1 cellular context compared by ENCODE assay signal in the genomic region with DNA sequence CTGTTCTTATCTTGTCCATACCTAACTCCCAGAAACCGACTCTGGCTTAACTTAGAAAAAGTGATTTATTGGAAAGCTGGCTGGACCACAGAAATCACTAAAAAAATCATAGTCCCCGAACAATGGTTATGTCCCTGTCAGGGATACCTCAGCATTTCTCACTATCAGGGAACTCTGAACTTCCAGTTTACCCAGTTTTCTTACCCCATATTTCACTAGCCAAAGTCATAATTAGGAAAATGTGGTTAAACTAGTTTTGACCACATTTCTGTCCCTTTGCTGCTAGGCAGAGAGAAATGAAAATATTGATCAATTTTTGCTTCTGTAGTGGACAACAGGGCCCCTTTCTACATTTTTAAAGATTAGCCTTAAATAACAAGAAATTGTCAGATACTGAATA.
TF ChIP-seq lines count a peak whose summit lies in the region.

No MANE protein-coding gene starts in this region.

TF ChIP-seq in HCT116, 20 proteins besides CTCF, POLR2A, EP300 and RAD21:
- TF ChIP-seq, protein P1, sequence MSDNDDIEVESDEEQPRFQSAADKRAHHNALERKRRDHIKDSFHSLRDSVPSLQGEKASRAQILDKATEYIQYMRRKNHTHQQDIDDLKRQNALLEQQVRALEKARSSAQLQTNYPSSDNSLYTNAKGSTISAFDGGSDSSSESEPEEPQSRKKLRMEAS (IDR thresholded peaks at IDR 0.05) = no peak
- no peak for TF ChIP-seq EZH2 (IDR thresholded peaks at IDR 0.05)
- no peak for TF ChIP-seq EZH2phosphoT487 (IDR thresholded peaks at IDR 0.05; ENCODE audit: borderline replicate concordance)
- TF ChIP-seq, protein P2, sequence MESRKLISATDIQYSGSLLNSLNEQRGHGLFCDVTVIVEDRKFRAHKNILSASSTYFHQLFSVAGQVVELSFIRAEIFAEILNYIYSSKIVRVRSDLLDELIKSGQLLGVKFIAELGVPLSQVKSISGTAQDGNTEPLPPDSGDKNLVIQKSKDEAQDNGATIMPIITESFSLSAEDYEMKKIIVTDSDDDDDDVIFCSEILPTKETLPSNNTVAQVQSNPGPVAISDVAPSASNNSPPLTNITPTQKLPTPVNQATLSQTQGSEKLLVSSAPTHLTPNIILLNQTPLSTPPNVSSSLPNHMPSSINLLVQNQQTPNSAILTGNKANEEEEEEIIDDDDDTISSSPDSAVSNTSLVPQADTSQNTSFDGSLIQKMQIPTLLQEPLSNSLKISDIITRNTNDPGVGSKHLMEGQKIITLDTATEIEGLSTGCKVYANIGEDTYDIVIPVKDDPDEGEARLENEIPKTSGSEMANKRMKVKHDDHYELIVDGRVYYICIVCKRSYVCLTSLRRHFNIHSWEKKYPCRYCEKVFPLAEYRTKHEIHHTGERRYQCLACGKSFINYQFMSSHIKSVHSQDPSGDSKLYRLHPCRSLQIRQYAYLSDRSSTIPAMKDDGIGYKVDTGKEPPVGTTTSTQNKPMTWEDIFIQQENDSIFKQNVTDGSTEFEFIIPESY (IDR thresholded peaks at IDR 0.05; ENCODE audit: extremely low read depth, insufficient replicate concordance, low read length) = no peak
- TF ChIP-seq ZFX (IDR thresholded peaks at IDR 0.05) = no peak
- TF ChIP-seq ELF1 (IDR thresholded peaks at IDR 0.05; ENCODE audit: borderline replicate concordance, low read depth) = no peak
- TF ChIP-seq ZNF274 (IDR thresholded peaks at IDR 0.05; ENCODE audit: low read depth, low read length) = no peak
